8 cellular contexts compared by ENCODE assay signal in genomic region chr13:43786766-43787517, GRCh38.
DNase-seq lines count a peak whose midpoint lies in the region; ATAC-seq lines count a peak whose summit lies in the region.

Gene ENOX1, minus strand, starts transcription at chr13:43786972.

- in situ Hi-C loops in KBM-7 (cut with MboI; ENCODE audit: low pct_unique_long_range_greater_than_20kb, low sequenced_read_pairs), result no loop called here

- H3K9me3 Mint-ChIP-seq in dendritic cell treated with granulocyte-macrophage colony-stimulating factor and Interleukin-4, amounts not matched to agents 40 ng/mL and 50 ng/mL, for 4 days, result no peaks in the 10 kb centered on the region

- ATAC-seq in HG02870 (IDR thresholded peaks at IDR 0.05; ENCODE audit: unreplicated experiment), result no peak

- no peak within 1 kb of the TSS for H3K27ac Mint-ChIP-seq in dendritic cell treated with granulocyte-macrophage colony-stimulating factor and Interleukin-4, amounts not matched to agents 40 ng/mL and 50 ng/mL, for 4 days

- peaks cover 50% of the 10 kb centered on the region for H3K27me3 Mint-ChIP-seq in dendritic cell treated with granulocyte-macrophage colony-stimulating factor and Interleukin-4, amounts not matched to agents 40 ng/mL and 50 ng/mL, for 4 days

- intact Hi-C loops in dendritic cell treated with granulocyte-macrophage colony-stimulating factor and Interleukin-4, amounts not matched to agents 40 ng/mL and 50 ng/mL, for 4 days (cut with micrococcal nuclease), result no loop called here

- peak; percentile 68 for DNase-seq in activated CD8-positive, alpha-beta memory T cell treated with anti-CD3 and anti-CD28 coated beads for 24 hours
- DNase-seq in activated CD8-positive, alpha-beta memory T cell treated with anti-CD3 and anti-CD28 coated beads, Interleukin-2, amount 50 U/mL, for 4 hours, result no peak
- DNase-seq in KBM-7 (peak; percentile 64), T-helper 2 cell (peak in 3 of 5 experiments; percentile 4 to 37 (median 5)), left kidney (ENCODE audit: low read depth, low spot score) (peak; percentile 95)
- DNase-seq in stimulated activated CD4-positive, alpha-beta T cell treated with anti-CD3 and anti-CD28 coated beads, Interleukin-4, amount 100 ng/mL, for 24 hours, result peak; percentile 13

- H3K4me3 Mint-ChIP-seq in dendritic cell treated with granulocyte-macrophage colony-stimulating factor and Interleukin-4, amounts not matched to agents 40 ng/mL and 50 ng/mL, for 4 days, result peak within 1 kb of the TSS; percentile 77

- no peaks in the 10 kb centered on the region for H3K36me3 Mint-ChIP-seq in dendritic cell treated with granulocyte-macrophage colony-stimulating factor and Interleukin-4, amounts not matched to agents 40 ng/mL and 50 ng/mL, for 4 days (ENCODE audit: low read depth)

- peaks cover 28% of the 10 kb centered on the region for H3K4me1 Mint-ChIP-seq in dendritic cell treated with granulocyte-macrophage colony-stimulating factor and Interleukin-4, amounts not matched to agents 40 ng/mL and 50 ng/mL, for 4 days (ENCODE audit: low read depth)
